1 cellular context compared by ENCODE assay signal in genomic region chr6:131023834-131024504, GRCh38.
TF ChIP-seq lines count a peak whose summit lies in the region.

No MANE protein-coding gene starts in this region.

TF ChIP-seq in WTC11, 78 proteins besides CTCF, POLR2A, EP300 and RAD21 (continued from another document):
- no peak for TF ChIP-seq PRDM15 (CRISPR knock-in tag; IDR thresholded peaks at IDR 0.05)
- no peak for TF ChIP-seq E2F4 (CRISPR knock-in tag; IDR thresholded peaks at IDR 0.05; ENCODE audit: borderline replicate concordance, low read depth)
